Comparison of ENCODE assay signal across 8 cellular contexts in the genomic region with DNA sequence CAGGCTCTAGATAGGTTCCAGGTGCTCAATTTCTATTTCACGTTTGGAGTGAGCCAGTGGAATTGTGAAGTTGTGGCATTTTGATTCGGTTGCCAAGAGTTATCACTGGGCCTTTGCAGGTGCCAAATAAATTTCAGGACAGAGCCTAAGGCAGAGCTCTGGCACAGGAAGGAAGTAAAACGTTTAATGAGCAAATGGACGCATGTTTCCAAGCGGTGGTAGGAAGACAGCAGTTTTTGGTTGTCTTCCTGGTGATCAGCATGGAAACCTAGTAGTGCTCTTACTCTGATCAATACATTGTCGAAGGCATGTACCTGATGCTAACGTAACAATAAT. TPM values are rescaled to one million over a fixed set of nuclear protein-coding genes. Genes with fewer than 3 reads are reported as not detected.
DNase-seq lines count a peak whose midpoint lies in the region; ATAC-seq, FAIRE-seq and TF ChIP-seq lines count a peak whose summit lies in the region.

No MANE protein-coding gene starts in this region.

- WGBS in A549 (ENCODE audit: missing lambda C conversion rate), result 7% methylated on average over 7 of the region's 7 CpGs
- 66 to 68% methylated on average over 5 of the region's 7 CpGs for WGBS in mesodermal cell (ENCODE audit: insufficient coverage in 2 of 2), 2 experiments

- peaks cover 73% of the 10 kb centered on the region for H3K4me1 ChIP-seq in A549
- H3K4me1 ChIP-seq in mesodermal cell (ENCODE audit: control insufficient read depth, insufficient read depth, low read length, poor library complexity, severe bottlenecking), result no peaks in the 10 kb centered on the region

- no peaks in the 10 kb centered on the region for H3K36me3 ChIP-seq in bronchial epithelial cell (ENCODE audit: control insufficient read depth, insufficient read depth, low read length)
- no peaks in the 10 kb centered on the region for H3K36me3 ChIP-seq in mesodermal cell (ENCODE audit: control insufficient read depth, insufficient read depth, low read length)

- TF ChIP-seq CTCF in A549 (IDR thresholded peaks at IDR 0.05) (no peak), bronchial epithelial cell (IDR thresholded peaks at IDR 0.05; ENCODE audit: insufficient read depth, low read length, severe bottlenecking) (no peak)

- CTCF ChIA-PET in A549 (lab: Yijun Ruan, JAX), result interaction anchor here (1.4 to 1.6 kb wide), 5 partner anchors 19 to 29 kb away, joined by 4 to 15 read pairs (median 6); no protein-coding TSS in a partner anchor

- FAIRE-seq in A549 (lab: Jason Lieb, UNC) (no peak), bronchial epithelial cell (lab: Jason Lieb, UNC) (no peak)

- peak overlapping the region; percentile 96 for H3K4me2 ChIP-seq in A549

- no peak for TF ChIP-seq EP300 in A549 (IDR thresholded peaks at IDR 0.05)

- no peaks in the 10 kb centered on the region for H3K27me3 ChIP-seq in bronchial epithelial cell (ENCODE audit: control insufficient read depth, insufficient read depth, low read length)

- H3K27ac ChIP-seq in A549, result peak overlapping the region; percentile 80 to 91
- H3K27ac ChIP-seq in mesodermal cell (ENCODE audit: low read depth, low read length, severe bottlenecking), result no peak overlapping the region

- DNase-seq in A549 (ENCODE audit: low read depth in 1 of 2, low spot score in 1 of 2), result no peak
- no peak for DNase-seq in bronchial epithelial cell (ENCODE audit: low read depth)
- no peak for DNase-seq in DMS114 treated with DMSO at 0.1 percent for 48 hours (lab: John Stamatoyannopoulos, UW; ENCODE audit: unreplicated experiment)
- no peak for DNase-seq in D341Med (ENCODE audit: low spot score)
- DNase-seq in activated CD4-positive, alpha-beta T cell treated with anti-CD3 and anti-CD28 coated beads for 1 hour, result no peak

- H3K9me3 ChIP-seq in A549 (no peaks in the 10 kb centered on the region), mesodermal cell (ENCODE audit: control insufficient read depth, low read length) (no peaks in the 10 kb centered on the region)

- POLR2A ChIA-PET in A549 (lab: Yijun Ruan, JAX), result interaction anchor here (1.0 kb wide), 1 partner anchor 24 kb away, joined by 3 read pairs; no protein-coding TSS in a partner anchor

- TF ChIP-seq RAD21 in A549 (conservative IDR thresholded peaks at IDR 0.05 in 1 of 2, IDR thresholded peaks at IDR 0.05 in 1 of 2), result no peak

- peak overlapping the region; percentile 52 for H3K4me3 ChIP-seq in A549
- peak overlapping the region; percentile 48 for H3K4me3 ChIP-seq in bronchial epithelial cell (ENCODE audit: low read depth, low read length)
- H3K4me3 ChIP-seq in mesodermal cell (ENCODE audit: extremely low read depth, insufficient read depth, low read length, poor library complexity, severe bottlenecking), result peak overlapping the region; percentile 28

- TF ChIP-seq POLR2A in A549 (IDR thresholded peaks at IDR 0.05; ENCODE audit: low read length), result no peak

- ATAC-seq in A549 (peak; percentile 44 to 56), HG03439 (IDR thresholded peaks at IDR 0.05; ENCODE audit: unreplicated experiment) (peak; percentile 3), GM19395 (IDR thresholded peaks at IDR 0.05; ENCODE audit: unreplicated experiment) (no peak)

TF ChIP-seq in A549, 52 proteins besides CTCF, POLR2A, EP300 and RAD21:
- no peak for TF ChIP-seq EHF (CRISPR knock-in tag; IDR thresholded peaks at IDR 0.05)
- TF ChIP-seq TFCP2L1 (CRISPR knock-in tag; IDR thresholded peaks at IDR 0.05), result peak; percentile 34; the same call in 1 of the 2 replicates

RNA-seq across cellular contexts. Expression of a gene that starts 0.5 kb away (rescaled TPM):
- 13.8 and 17.5 TPM in 2 replicates for polyA plus RNA-seq in A549 (2011; rRNA removed)
- polyA plus RNA-seq in A549 (2012; cell fraction: cytosol; rRNA removed), result 3.4 and 4.0 TPM in 2 replicates
- polyA plus RNA-seq in A549 (2012; cell fraction: nucleus; rRNA removed), result 1.6 and 3.2 TPM in 2 replicates
- polyA plus RNA-seq in A549 (2017; fragmentation: RNase III; extraction: RNeasy Plus Mini Kit Qiagen cat#74134 plus additional on column Dnase treatment), result 10.6 to 27.4 TPM (median 11.3 TPM) in 3 replicates
- polyA minus RNA-seq in A549 (2011; rRNA and poly(A)+ RNA removed), result 6.3 and 6.6 TPM in 2 replicates
- total RNA-seq in bronchial epithelial cell, result 1.3 and 1.4 TPM in 2 replicates
- 0.52 TPM for polyA plus RNA-seq in mesodermal cell (2013, experiment 1 of 2)
- 0.20 TPM for polyA plus RNA-seq in mesodermal cell (2013, experiment 2 of 2)

RNA-seq across cellular contexts. Expression of a gene that starts 29.3 kb away (rescaled TPM):
- polyA plus RNA-seq in A549 (2011; rRNA removed), result 60.4 and 70.9 TPM in 2 replicates
- polyA plus RNA-seq in A549 (2012; cell fraction: cytosol; rRNA removed), result 10.7 and 13.4 TPM in 2 replicates
- 5.6 and 10.4 TPM in 2 replicates for polyA plus RNA-seq in A549 (2012; cell fraction: nucleus; rRNA removed)
- polyA plus RNA-seq in A549 (2017; fragmentation: RNase III; extraction: RNeasy Plus Mini Kit Qiagen cat#74134 plus additional on column Dnase treatment), result 22.0 to 26.8 TPM (median 24.2 TPM) in 3 replicates
- 29.3 and 31.1 TPM in 2 replicates for polyA minus RNA-seq in A549 (2011; rRNA and poly(A)+ RNA removed)
- total RNA-seq in bronchial epithelial cell, result 56.6 and 58.8 TPM in 2 replicates
- polyA plus RNA-seq in mesodermal cell (2013, experiment 1 of 2), result 69.0 TPM
- polyA plus RNA-seq in mesodermal cell (2013, experiment 2 of 2), result 67.0 TPM
